Comparison of ENCODE assay signal across 17 cellular contexts in genomic region chr17:63531022-63531965, GRCh38. TPM values are rescaled to one million over a fixed set of nuclear protein-coding genes. Genes with fewer than 3 reads are reported as not detected.
"Had no signal": no experiment of that assay in that cellular context is flagged by ENCODE, and none has a peak within 500 bp of the region (broad histone marks: within the 10 kb centered on the region; RNA-seq: fewer than 3 reads in every experiment).

No MANE protein-coding gene starts in this region.

- DNase-seq: activated naive CD8-positive, alpha-beta T cell treated with anti-CD3 and anti-CD28 coated beads for 36 hours; amygdala; body of pancreas; caudate nucleus; erythroblast; hippocampal formation; kidney glomerular epithelial cell; mesendoderm; occipital lobe; T-helper 17 cell; upper lobe of right lung had no signal

- H3K4me3 ChIP-seq: body of pancreas, right atrium auricular region, thoracic aorta, upper lobe of right lung had no signal

- H3K27me3 ChIP-seq: body of pancreas, right atrium auricular region, upper lobe of right lung had no signal

- H3K27ac ChIP-seq: body of pancreas, right atrium auricular region, thoracic aorta, upper lobe of right lung had no signal

- H3K4me1 ChIP-seq: body of pancreas, upper lobe of right lung had no signal

- H3K36me3 ChIP-seq: right atrium auricular region, thoracic aorta, upper lobe of right lung had no signal

- H3K9me3 ChIP-seq: body of pancreas, right atrium auricular region, thoracic aorta, upper lobe of right lung had no signal

- ATAC-seq: body of pancreas; natural killer cell treated with Interleukin-12 subunit alpha and Interleukin-12 subunit beta and Interleukin-15 and Interleukin-18, amount 100 ng/mL, for 72 hours; T-helper 17 cell; upper lobe of right lung had no signal

RNA-seq across cellular contexts. Expression of gene KCNH6, which starts 8.1 kb away (rescaled TPM):
- total RNA-seq: activated CD8-positive, alpha-beta memory T cell treated with anti-CD3 and anti-CD28 coated beads for 36 hours; activated naive CD8-positive, alpha-beta T cell treated with anti-CD3 and anti-CD28 coated beads for 36 hours; activated T-helper 1 cell treated with anti-CD3 and anti-CD28 coated beads, Interleukin-12 subunit alpha, Interleukin-12 subunit beta, Interleukin-2, Interleukin-4 antibody, amounts not matched to agents 30 ng/mL and 10 ng/mL and 1 ng/mL, durations not matched to agents 14 hours and 24 hours and 36 hours; glomerular endothelial cell; natural killer cell treated with Interleukin-12 subunit alpha and Interleukin-12 subunit beta and Interleukin-15 and Interleukin-18, amount 100 ng/mL, for 72 hours; right atrium auricular region; T-helper 17 cell; thoracic aorta; upper lobe of right lung had no signal

RNA-seq across cellular contexts. Expression of gene ACE, which starts 54.4 kb away (rescaled TPM):
- total RNA-seq: activated naive CD8-positive, alpha-beta T cell treated with anti-CD3 and anti-CD28 coated beads for 36 hours; natural killer cell treated with Interleukin-12 subunit alpha and Interleukin-12 subunit beta and Interleukin-15 and Interleukin-18, amount 100 ng/mL, for 72 hours had no signal
